2 cellular contexts compared by ENCODE assay signal in the genomic region with DNA sequence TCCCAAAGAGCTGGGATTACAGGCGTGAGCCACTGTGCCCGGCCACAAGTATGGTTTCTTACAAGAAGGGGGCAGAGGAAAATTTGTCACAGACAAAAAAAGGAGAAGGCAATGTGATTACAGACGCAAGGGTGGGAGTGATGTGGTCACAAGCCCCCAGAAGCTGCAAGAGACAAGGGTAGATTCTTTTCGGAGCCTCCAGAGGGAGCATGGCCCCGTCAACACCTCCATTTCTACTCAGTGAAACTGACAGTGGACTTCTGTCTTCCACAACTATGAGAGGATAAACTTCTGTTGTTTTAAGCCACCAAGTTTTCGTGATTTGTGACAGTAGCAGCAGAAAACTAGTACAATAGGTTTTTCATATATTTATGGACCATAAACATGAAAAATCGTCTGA.
TF ChIP-seq lines count a peak whose summit lies in the region.

No MANE protein-coding gene starts in this region.

TF ChIP-seq in IMR-90, 13 proteins besides CTCF, POLR2A, EP300 and RAD21:
- TF ChIP-seq USF2 (IDR thresholded peaks at IDR 0.05; ENCODE audit: low read depth, low read length) (no peak), FOS (IDR thresholded peaks at IDR 0.05; ENCODE audit: low read depth, low read length) (no peak), MXI1 (IDR thresholded peaks at IDR 0.05; ENCODE audit: borderline replicate concordance, low read depth, low read length) (no peak), SMC3 (IDR thresholded peaks at IDR 0.05; ENCODE audit: low read depth, low read length) (peak; percentile 57)
TF ChIP-seq in IMR-90: peak in this region for 1.

TF ChIP-seq in K562, 482 proteins besides CTCF, POLR2A, EP300 and RAD21:
- TF ChIP-seq HNRNPL (IDR thresholded peaks at IDR 0.05; ENCODE audit: low read depth, low read length) (no peak), DIDO1 (tag; IDR thresholded peaks at IDR 0.05; ENCODE audit: low read depth) (no peak)
- TF ChIP-seq, protein P1, sequence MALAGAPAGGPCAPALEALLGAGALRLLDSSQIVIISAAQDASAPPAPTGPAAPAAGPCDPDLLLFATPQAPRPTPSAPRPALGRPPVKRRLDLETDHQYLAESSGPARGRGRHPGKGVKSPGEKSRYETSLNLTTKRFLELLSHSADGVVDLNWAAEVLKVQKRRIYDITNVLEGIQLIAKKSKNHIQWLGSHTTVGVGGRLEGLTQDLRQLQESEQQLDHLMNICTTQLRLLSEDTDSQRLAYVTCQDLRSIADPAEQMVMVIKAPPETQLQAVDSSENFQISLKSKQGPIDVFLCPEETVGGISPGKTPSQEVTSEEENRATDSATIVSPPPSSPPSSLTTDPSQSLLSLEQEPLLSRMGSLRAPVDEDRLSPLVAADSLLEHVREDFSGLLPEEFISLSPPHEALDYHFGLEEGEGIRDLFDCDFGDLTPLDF (CRISPR knock-in tag; IDR thresholded peaks at IDR 0.05), result no peak
TF ChIP-seq in K562: peak in this region for 0.
